Comparison of ENCODE assay signal across 8 cellular contexts in genomic region chr10:50937230-50937907, GRCh38. TPM values are rescaled to one million over a fixed set of nuclear protein-coding genes. Genes with fewer than 3 reads are reported as not detected.
DNase-seq lines count a peak whose midpoint lies in the region; ATAC-seq and TF ChIP-seq lines count a peak whose summit lies in the region.

No MANE protein-coding gene starts in this region.

- H3K4me3 ChIP-seq in cardiac muscle cell (no peak overlapping the region), transverse colon (no peak overlapping the region)

- H3K4me1 ChIP-seq in cardiac muscle cell (ENCODE audit: low read depth) (no peaks in the 10 kb centered on the region), transverse colon (peaks cover 0 to 7% (median 0%) of the 10 kb centered on the region in 4 donors)

- no peaks in the 10 kb centered on the region for H3K27me3 ChIP-seq in cardiac muscle cell
- H3K27me3 ChIP-seq in transverse colon = no peaks in the 10 kb centered on the region

- no peak overlapping the region for H3K27ac ChIP-seq in cardiac muscle cell
- no peak overlapping the region for H3K27ac ChIP-seq in transverse colon

- TF ChIP-seq EP300 in transverse colon (IDR thresholded peaks at IDR 0.05; ENCODE audit: low read depth) = no peak

- no peaks in the 10 kb centered on the region for H3K36me3 ChIP-seq in cardiac muscle cell
- H3K36me3 ChIP-seq in transverse colon = no peaks in the 10 kb centered on the region

- in situ Hi-C loops in transverse colon (cut with MboI; ENCODE audit: low pct_ligation_motif_present in 1 of 4, low pct_unique_long_range_greater_than_20kb in 1 of 4, low sequenced_read_pairs in 3 of 4) = no loop called here

- no peak for TF ChIP-seq POLR2A in transverse colon (IDR thresholded peaks at IDR 0.05)

- 37% methylated on average over 4 of the region's 4 CpGs for WGBS in transverse colon (ENCODE audit: low coverage in 1 of 2), 2 donors

- intact Hi-C loops in transverse colon (cut with DNase I; ENCODE audit: low total_unique reads) = no loop called here

- H3K9me3 ChIP-seq in cardiac muscle cell (ENCODE audit: low read depth) (no peaks in the 10 kb centered on the region), transverse colon (no peaks in the 10 kb centered on the region)

- TF ChIP-seq CTCF in cardiac muscle cell (IDR thresholded peaks at IDR 0.05; ENCODE audit: low read depth, low read length) (peak; percentile 72), transverse colon (IDR thresholded peaks at IDR 0.05) (peak; percentile 45 to 60 (median 49))

- DNase-seq in SIG-M5 treated with dmso at 0.1 percent for 504 hours (lab: John Stamatoyannopoulos, UW; ENCODE audit: unreplicated experiment) (peak; percentile 12), SIG-M5 (lab: John Stamatoyannopoulos, UW) (no peak), cardiac muscle cell (ENCODE audit: low read depth in 1 of 2, low spot score in 1 of 2) (peak; percentile 55 to 68), transverse colon (no peak), NCI-H748 (lab: John Stamatoyannopoulos, UW; ENCODE audit: unreplicated experiment) (no peak)
- no peak for DNase-seq in stimulated activated naive CD8-positive, alpha-beta T cell treated with anti-CD3 and anti-CD28 coated beads, Interleukin-15, Interleukin-2, amounts not matched to agents 100 U/mL and 50 U/mL, for 24 hours

- ATAC-seq in SK-N-SH treated with all-trans-retinoic acid at 6 μM for 48 hours = peak; percentile 71
- ATAC-seq in GM19328 (IDR thresholded peaks at IDR 0.05; ENCODE audit: unreplicated experiment) = no peak
- ATAC-seq in stimulated activated naive CD8-positive, alpha-beta T cell treated with anti-CD3 and anti-CD28 coated beads, Interleukin-15, Interleukin-2, amounts not matched to agents 100 U/mL and 50 U/mL, for 24 hours = no peak

TF ChIP-seq in SK-N-SH treated with all-trans-retinoic acid at 6 μM for 48 hours, 23 proteins besides CTCF, POLR2A, EP300 and RAD21:
- TF ChIP-seq RARB (CRISPR knock-in tag; IDR thresholded peaks at IDR 0.05) (no peak), SNAI2 (CRISPR knock-in tag; IDR thresholded peaks at IDR 0.05) (no peak), CSDC2 (CRISPR knock-in tag; IDR thresholded peaks at IDR 0.05) (no peak), ZNF565 (CRISPR knock-in tag; conservative IDR thresholded peaks at IDR 0.05; ENCODE audit: low read depth) (no peak), CREB5 (CRISPR knock-in tag; IDR thresholded peaks at IDR 0.05; ENCODE audit: low read depth) (no peak), ZNF8 (CRISPR knock-in tag; IDR thresholded peaks at IDR 0.05) (no peak), ARNTL (CRISPR knock-in tag; IDR thresholded peaks at IDR 0.05; ENCODE audit: borderline replicate concordance, low read depth) (no peak), BACH2 (CRISPR knock-in tag; IDR thresholded peaks at IDR 0.05; ENCODE audit: borderline replicate concordance) (no peak), ZNF70 (CRISPR knock-in tag; IDR thresholded peaks at IDR 0.05) (no peak), GLIS3 (CRISPR knock-in tag; IDR thresholded peaks at IDR 0.05) (no peak), ZFP30 (CRISPR knock-in tag; IDR thresholded peaks at IDR 0.05) (no peak), TOX (CRISPR knock-in tag; IDR thresholded peaks at IDR 0.05; ENCODE audit: borderline replicate concordance) (no peak), PATZ1 (CRISPR knock-in tag; IDR thresholded peaks at IDR 0.05; ENCODE audit: borderline replicate concordance) (no peak), PPARA (CRISPR knock-in tag; IDR thresholded peaks at IDR 0.05; ENCODE audit: borderline replicate concordance) (no peak), ZC3H10 (CRISPR knock-in tag; IDR thresholded peaks at IDR 0.05) (no peak), OSR1 (CRISPR knock-in tag; IDR thresholded peaks at IDR 0.05) (no peak), TCF4 (CRISPR knock-in tag; IDR thresholded peaks at IDR 0.05; ENCODE audit: borderline replicate concordance) (no peak)

RNA-seq across cellular contexts. Expression of gene A1CF, which starts 51.9 kb away (rescaled TPM):
- total RNA-seq in cardiac muscle cell = not detected in 2 replicates
- 0.07 TPM in 1 of 2 replicates, not detected in the other for polyA plus RNA-seq in cardiac muscle cell
- 10 to 100 TPM; 31.0 to 90.6 (median 63.4) TPM for total RNA-seq in transverse colon

Comparison
In these comparisons a context has a peak if more than half of its experiments do, and no peak if none do; other contexts are left out.
1. DNase-seq: peak in SIG-M5 treated with dmso at 0.1 percent for 504 hours (single experiment) and cardiac muscle cell (2 of 2); none in SIG-M5 (single experiment), transverse colon (single experiment), NCI-H748 (single experiment) and stimulated activated naive CD8-positive, alpha-beta T cell treated with anti-CD3 and anti-CD28 coated beads, Interleukin-15, Interleukin-2, amounts not matched to agents 100 U/mL and 50 U/mL, for 24 hours (single experiment).
2. RNA of gene A1CF, which starts 51.9 kb away (total RNA-seq): 31.0 to 90.6 TPM in transverse colon; not detected in cardiac muscle cell; every median in the first group is over 10 times any median in the second.